Comparison of ENCODE assay signal across 8 cellular contexts in the genomic region with DNA sequence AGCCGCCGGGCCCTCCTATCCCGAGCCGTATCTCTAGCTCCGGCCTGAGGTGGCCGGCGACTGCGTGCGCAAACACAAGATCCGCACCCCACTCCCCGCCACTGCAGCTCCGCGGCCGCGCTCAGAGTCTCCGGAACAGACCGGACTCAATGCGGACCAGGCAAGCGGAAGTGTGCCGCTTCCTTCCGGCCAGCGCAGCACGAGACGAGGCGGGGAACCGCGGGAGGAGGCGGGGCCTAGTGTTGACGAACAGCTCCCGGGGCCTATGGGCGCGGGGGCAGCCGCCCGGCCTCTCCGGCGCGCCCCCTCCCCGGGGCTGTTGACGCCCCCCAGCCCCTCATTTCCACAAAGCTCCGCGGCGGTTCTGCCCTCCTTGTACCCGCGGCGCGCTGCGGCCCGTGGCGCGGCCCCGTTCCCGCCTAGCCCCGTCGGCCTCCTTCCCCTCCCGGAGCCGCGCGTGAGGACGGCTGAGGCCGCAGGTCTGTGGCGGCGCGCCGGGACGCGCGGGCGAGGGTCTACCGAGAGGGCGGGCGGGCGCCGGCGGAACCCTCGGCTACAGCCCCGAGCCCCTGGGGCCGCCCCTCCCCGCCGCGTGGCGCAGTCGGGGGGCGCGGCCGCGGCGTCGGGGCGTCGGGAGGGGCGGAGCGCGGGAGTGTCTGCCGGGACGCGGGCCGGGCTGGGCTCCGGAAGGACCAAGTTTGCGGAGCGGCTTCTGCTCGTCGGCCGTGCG. TPM values are rescaled to one million over a fixed set of nuclear protein-coding genes. Genes with fewer than 3 reads are reported as not detected.
DNase-seq lines count a peak whose midpoint lies in the region; ATAC-seq and TF ChIP-seq lines count a peak whose summit lies in the region.

A gene with protein sequence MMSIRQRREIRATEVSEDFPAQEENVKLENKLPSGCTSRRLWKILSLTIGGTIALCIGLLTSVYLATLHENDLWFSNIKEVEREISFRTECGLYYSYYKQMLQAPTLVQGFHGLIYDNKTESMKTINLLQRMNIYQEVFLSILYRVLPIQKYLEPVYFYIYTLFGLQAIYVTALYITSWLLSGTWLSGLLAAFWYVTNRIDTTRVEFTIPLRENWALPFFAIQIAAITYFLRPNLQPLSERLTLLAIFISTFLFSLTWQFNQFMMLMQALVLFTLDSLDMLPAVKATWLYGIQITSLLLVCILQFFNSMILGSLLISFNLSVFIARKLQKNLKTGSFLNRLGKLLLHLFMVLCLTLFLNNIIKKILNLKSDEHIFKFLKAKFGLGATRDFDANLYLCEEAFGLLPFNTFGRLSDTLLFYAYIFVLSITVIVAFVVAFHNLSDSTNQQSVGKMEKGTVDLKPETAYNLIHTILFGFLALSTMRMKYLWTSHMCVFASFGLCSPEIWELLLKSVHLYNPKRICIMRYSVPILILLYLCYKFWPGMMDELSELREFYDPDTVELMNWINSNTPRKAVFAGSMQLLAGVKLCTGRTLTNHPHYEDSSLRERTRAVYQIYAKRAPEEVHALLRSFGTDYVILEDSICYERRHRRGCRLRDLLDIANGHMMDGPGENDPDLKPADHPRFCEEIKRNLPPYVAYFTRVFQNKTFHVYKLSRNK (plus strand): TSS at position 340 of the 730 bp plus-strand sequence. CDS start 2,484 bp downstream, outside the sequence.

- H3K36me3 Mint-ChIP-seq in CD4-positive, CD25-positive, alpha-beta regulatory T cell = peaks cover 10% of the 10 kb centered on the region
- H3K36me3 Mint-ChIP-seq in activated CD4-positive, alpha-beta memory T cell treated with anti-CD3 and anti-CD28 coated beads for 36 hours = peaks cover 14% of the 10 kb centered on the region

- peak in 11 of 56 donors; percentile 4 to 40 (median 24) for TF ChIP-seq CTCF in dorsolateral prefrontal cortex (IDR thresholded peaks at IDR 0.05 in 54 of 56, conservative IDR thresholded peaks at IDR 0.05 in 2 of 56; ENCODE audit: low read depth in 1 of 56, partially characterized antibody in 56 of 56)
- no peak for TF ChIP-seq CTCF in liver (IDR thresholded peaks at IDR 0.05; ENCODE audit: low read depth, low read length, missing input control)

- peaks cover 10% of the 10 kb centered on the region for H3K36me3 ChIP-seq in CD4-positive, CD25-positive, alpha-beta regulatory T cell (ENCODE audit: control insufficient read depth, insufficient read depth, low read length)
- H3K36me3 ChIP-seq in liver (ENCODE audit: control insufficient read depth in 4 of 4, insufficient read depth in 3 of 4, low read depth in 1 of 4, low read length in 3 of 4) = peaks cover 0 to 8% (median 5%) of the 10 kb centered on the region in 4 donors

- peak; percentile 85 to 95 (median 85) for DNase-seq in CD4-positive, CD25-positive, alpha-beta regulatory T cell
- DNase-seq in NCI-H748 (lab: John Stamatoyannopoulos, UW; ENCODE audit: unreplicated experiment) (peak; percentile 97), dorsolateral prefrontal cortex (peak; percentile 94 to 98 (median 97))
- DNase-seq in activated CD4-positive, alpha-beta memory T cell treated with anti-CD3 and anti-CD28 coated beads for 36 hours = peak; percentile 95
- DNase-seq in stimulated activated CD4-positive, alpha-beta T cell treated with anti-CD3 and anti-CD28 coated beads, Interleukin-4, amount 100 ng/mL, for 1 hour = peak; percentile 93

- peak within 1 kb of the TSS; percentile 89 to 97 (median 94) for H3K4me3 Mint-ChIP-seq in CD4-positive, CD25-positive, alpha-beta regulatory T cell
- H3K4me3 Mint-ChIP-seq in activated CD4-positive, alpha-beta memory T cell treated with anti-CD3 and anti-CD28 coated beads for 36 hours = peak within 1 kb of the TSS; percentile 84

- H3K9ac ChIP-seq in liver (ENCODE audit: low read depth in 1 of 2, low read length in 2 of 2) = peak within 1 kb of the TSS; percentile 87 to 98

- H3K4me3 ChIP-seq in CD4-positive, CD25-positive, alpha-beta regulatory T cell (ENCODE audit: low read depth, low read length) = peak within 1 kb of the TSS; percentile 64
- peak within 1 kb of the TSS; percentile 67 to 95 (median 87) for H3K4me3 ChIP-seq in dorsolateral prefrontal cortex
- H3K4me3 ChIP-seq in liver (ENCODE audit: low read depth in 1 of 3, low read length in 3 of 3) = peak within 1 kb of the TSS; percentile 88 to 95 (median 92)

- peak; percentile 91 to 92 for ATAC-seq in CD4-positive, CD25-positive, alpha-beta regulatory T cell (ENCODE audit: low read depth in 2 of 2)
- peak; percentile 95 for ATAC-seq in GM19395 (IDR thresholded peaks at IDR 0.05; ENCODE audit: unreplicated experiment)
- peak; percentile 88 for ATAC-seq in HG03558 (IDR thresholded peaks at IDR 0.05; ENCODE audit: extremely low read depth, unreplicated experiment)

- peaks cover 4 to 34% (median 14%) of the 10 kb centered on the region in 4 donors for H3K4me1 Mint-ChIP-seq in CD4-positive, CD25-positive, alpha-beta regulatory T cell
- peaks cover 12% of the 10 kb centered on the region for H3K4me1 Mint-ChIP-seq in activated CD4-positive, alpha-beta memory T cell treated with anti-CD3 and anti-CD28 coated beads for 36 hours (ENCODE audit: low read depth)

- CTCF ChIA-PET in activated CD4-positive, alpha-beta memory T cell treated with anti-CD3 and anti-CD28 coated beads for 36 hours (lab: Charles Lee) = interaction anchor here (0.6 kb wide), 1 partner anchor 1686 kb away, joined by 3 read pairs; no protein-coding TSS in a partner anchor

- no peaks in the 10 kb centered on the region for H3K27me3 ChIP-seq in CD4-positive, CD25-positive, alpha-beta regulatory T cell (ENCODE audit: control insufficient read depth, insufficient read depth, low read length)
- no peaks in the 10 kb centered on the region for H3K27me3 ChIP-seq in dorsolateral prefrontal cortex
- no peaks in the 10 kb centered on the region for H3K27me3 ChIP-seq in liver (ENCODE audit: control insufficient read depth in 4 of 4, insufficient read depth in 4 of 4, low read length in 3 of 4)

- H3K9me3 ChIP-seq in CD4-positive, CD25-positive, alpha-beta regulatory T cell (ENCODE audit: control insufficient read depth in 2 of 2, low read length in 2 of 2) = no peaks in the 10 kb centered on the region
- H3K9me3 ChIP-seq in liver (ENCODE audit: control insufficient read depth in 4 of 4, low read length in 3 of 4) = no peaks in the 10 kb centered on the region

- intact Hi-C loops in activated CD4-positive, alpha-beta memory T cell treated with anti-CD3 and anti-CD28 coated beads for 36 hours (cut with micrococcal nuclease) = loop anchor here (1.0 to 5.0 kb wide), 3 partner anchors 61 to 270 kb away; partner anchors contain the start of genes ANKRD27, RGS9BP and ZNF507
- intact Hi-C loops in dorsolateral prefrontal cortex (cut with DNase I) = loop anchor here (2.0 to 10.0 kb wide), 3 partner anchors 58 to 269 kb away; partner anchors contain the start of genes ANKRD27 (in 1 of the 2), RGS9BP (in 1 of the 2) and ZNF507 (in 1 of the 2)

- H3K27ac ChIP-seq in CD4-positive, CD25-positive, alpha-beta regulatory T cell (ENCODE audit: insufficient read depth, low read length, poor library complexity, severe bottlenecking) = peak within 1 kb of the TSS; percentile 85
- H3K27ac ChIP-seq in dorsolateral prefrontal cortex = peak within 1 kb of the TSS; percentile 74 to 99 (median 96)
- H3K27ac ChIP-seq in liver (ENCODE audit: low read depth in 1 of 2, low read length in 2 of 2) = peak within 1 kb of the TSS; percentile 98 to 99

- peak in 1 of 2 donors; percentile 29 for TF ChIP-seq RAD21 in liver (IDR thresholded peaks at IDR 0.05)

- peak within 1 kb of the TSS; percentile 86 to 95 (median 93) for H3K27ac Mint-ChIP-seq in CD4-positive, CD25-positive, alpha-beta regulatory T cell
- peak within 1 kb of the TSS; percentile 91 for H3K27ac Mint-ChIP-seq in activated CD4-positive, alpha-beta memory T cell treated with anti-CD3 and anti-CD28 coated beads for 36 hours

- no peaks in the 10 kb centered on the region for H3K27me3 Mint-ChIP-seq in CD4-positive, CD25-positive, alpha-beta regulatory T cell
- H3K27me3 Mint-ChIP-seq in activated CD4-positive, alpha-beta memory T cell treated with anti-CD3 and anti-CD28 coated beads for 36 hours = no peaks in the 10 kb centered on the region

- no peaks in the 10 kb centered on the region for H3K9me3 Mint-ChIP-seq in CD4-positive, CD25-positive, alpha-beta regulatory T cell
- no peaks in the 10 kb centered on the region for H3K9me3 Mint-ChIP-seq in activated CD4-positive, alpha-beta memory T cell treated with anti-CD3 and anti-CD28 coated beads for 36 hours

- under 1% methylated on average over 104 of the region's 104 CpGs for WGBS in liver

- H3K4me1 ChIP-seq in CD4-positive, CD25-positive, alpha-beta regulatory T cell (ENCODE audit: control insufficient read depth, insufficient read depth, low read length, poor library complexity, severe bottlenecking) = peaks cover 16% of the 10 kb centered on the region
- peaks cover 0 to 20% (median 2%) of the 10 kb centered on the region in 4 donors for H3K4me1 ChIP-seq in liver (ENCODE audit: control insufficient read depth in 4 of 4, insufficient read depth in 4 of 4, low read length in 3 of 4)

- POLR2A ChIA-PET in activated CD4-positive, alpha-beta memory T cell treated with anti-CD3 and anti-CD28 coated beads for 36 hours (lab: Charles Lee) = interaction anchor here (1.0 to 1.5 kb wide), 6 partner anchors 10 to 288 kb away, joined by 3 to 9 read pairs (median 4); partner anchors contain the start of genes PDCD5 and ZNF507

TF ChIP-seq in liver, 16 proteins besides CTCF, POLR2A, EP300 and RAD21 (continues in another document):
- TF ChIP-seq FOXA1 (IDR thresholded peaks at IDR 0.05) = no peak
- no peak for TF ChIP-seq HNF4G (IDR thresholded peaks at IDR 0.05)
- peak; percentile 84 to 95 for TF ChIP-seq GABPA (IDR thresholded peaks at IDR 0.05 in 1 of 2, conservative IDR thresholded peaks at IDR 0.05 in 1 of 2)
- peak; percentile 51 for TF ChIP-seq TAF1 (conservative IDR thresholded peaks at IDR 0.05)
- TF ChIP-seq SP1 (IDR thresholded peaks at IDR 0.05) = peak; percentile 42
- TF ChIP-seq, protein P1, sequence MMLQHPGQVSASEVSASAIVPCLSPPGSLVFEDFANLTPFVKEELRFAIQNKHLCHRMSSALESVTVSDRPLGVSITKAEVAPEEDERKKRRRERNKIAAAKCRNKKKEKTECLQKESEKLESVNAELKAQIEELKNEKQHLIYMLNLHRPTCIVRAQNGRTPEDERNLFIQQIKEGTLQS (IDR thresholded peaks at IDR 0.05) = no peak
- TF ChIP-seq, protein P2, sequence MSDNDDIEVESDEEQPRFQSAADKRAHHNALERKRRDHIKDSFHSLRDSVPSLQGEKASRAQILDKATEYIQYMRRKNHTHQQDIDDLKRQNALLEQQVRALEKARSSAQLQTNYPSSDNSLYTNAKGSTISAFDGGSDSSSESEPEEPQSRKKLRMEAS (IDR thresholded peaks at IDR 0.05) = peak; percentile 74
- no peak for TF ChIP-seq JUND (IDR thresholded peaks at IDR 0.05)

RNA-seq across cellular contexts. Expression of the gene that starts here (rescaled TPM):
- 17.4 TPM for total RNA-seq in CD4-positive, CD25-positive, alpha-beta regulatory T cell
- polyA plus RNA-seq in CD4-positive, CD25-positive, alpha-beta regulatory T cell = 1 to 10 TPM; 4.5 to 6.4 (median 5.7) TPM
- 10 to 100 TPM; 12.4 to 14.9 TPM for total RNA-seq in activated CD4-positive, alpha-beta memory T cell treated with anti-CD3 and anti-CD28 coated beads for 36 hours
- total RNA-seq in dorsolateral prefrontal cortex = 10 to 100 TPM; 22.7 to 83.2 (median 48.3) TPM
- 10 to 100 TPM; 11.5 to 13.0 TPM for total RNA-seq in liver
- polyA plus RNA-seq in liver = 1 to 10 TPM; 2.7 to 3.3 TPM

Comparison
In these comparisons a context has a peak if more than half of its experiments do, and no peak if none do; other contexts are left out.
1. Peak in every context shown above with its lines: DNase-seq, ATAC-seq, H3K4me3 ChIP-seq and H3K27ac ChIP-seq.